ENCODE assay signal across 8 cellular contexts in the genomic region with DNA sequence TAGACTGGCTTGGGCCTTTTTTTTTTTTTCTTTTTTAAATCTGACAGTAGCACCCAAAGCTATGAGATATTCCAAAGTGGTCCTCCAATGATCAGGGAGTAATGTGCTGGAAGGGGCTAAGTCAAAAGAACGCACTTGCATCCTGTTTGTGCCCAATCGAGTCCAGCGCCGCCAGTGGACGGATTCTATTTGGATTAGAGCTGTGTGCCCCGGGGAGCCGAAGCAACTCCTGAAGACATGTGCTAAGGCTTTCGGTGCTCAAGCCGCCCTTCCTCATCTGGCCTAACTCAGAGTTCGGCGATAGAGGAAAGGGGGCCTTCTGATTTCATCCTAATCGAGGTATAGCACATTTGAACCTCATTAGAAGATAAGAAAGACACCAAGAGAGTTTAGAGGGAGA.
"Had no signal": no experiment of that assay in that cellular context is flagged by ENCODE, and none has a peak within 500 bp of the region (broad histone marks: within the 10 kb centered on the region; RNA-seq: fewer than 3 reads in every experiment).

No MANE protein-coding gene starts in this region.

- H3K27ac Mint-ChIP-seq: GM23338, H9, IgD-negative memory B cell had no signal

- H3K27ac ChIP-seq: HL-60, KMS-11 had no signal

- H3K4me3 ChIP-seq: GM23338 had no signal

- DNase-seq: H9, HCEC 1CT, KBM-7 had no signal

- H3K9ac ChIP-seq: KMS-11 had no signal

- H3K9me3 Mint-ChIP-seq: GM23338, H9, IgD-negative memory B cell had no signal

- FAIRE-seq: HepG2 had no signal

- ATAC-seq: GM23338, HepG2 had no signal

- H3K4me1 Mint-ChIP-seq: IgD-negative memory B cell had no signal

- H3K36me3 Mint-ChIP-seq: IgD-negative memory B cell had no signal

- H3K4me3 Mint-ChIP-seq: GM23338, H9, IgD-negative memory B cell had no signal
